1 cellular context compared by ENCODE assay signal in genomic region chr9:23849379-23849778, GRCh38.
TF ChIP-seq lines count a peak whose summit lies in the region.

No MANE protein-coding gene starts in this region.

TF ChIP-seq in HepG2, 621 proteins besides CTCF, POLR2A, EP300 and RAD21 (continued from another document):
- TF ChIP-seq IRF9 (CRISPR knock-in tag; IDR thresholded peaks at IDR 0.05; ENCODE audit: borderline replicate concordance): no peak
- TF ChIP-seq NONO (IDR thresholded peaks at IDR 0.05): no peak
- TF ChIP-seq NONO (CRISPR knock-in tag; conservative IDR thresholded peaks at IDR 0.05): no peak
- TF ChIP-seq TFE3 (CRISPR knock-in tag; IDR thresholded peaks at IDR 0.05): no peak
- no peak for TF ChIP-seq ZNF513 (CRISPR knock-in tag; conservative IDR thresholded peaks at IDR 0.05)
- no peak for TF ChIP-seq SP140L (CRISPR knock-in tag; IDR thresholded peaks at IDR 0.05; ENCODE audit: borderline replicate concordance)
- no peak for TF ChIP-seq RCOR2 (CRISPR knock-in tag; IDR thresholded peaks at IDR 0.05)
- no peak for TF ChIP-seq MTA3 (CRISPR knock-in tag; IDR thresholded peaks at IDR 0.05)
- TF ChIP-seq ZMYM3 (CRISPR knock-in tag; IDR thresholded peaks at IDR 0.05): no peak
- no peak for TF ChIP-seq ZNF770 (CRISPR knock-in tag; IDR thresholded peaks at IDR 0.05)
- no peak for TF ChIP-seq IRX3 (CRISPR knock-in tag; IDR thresholded peaks at IDR 0.05; ENCODE audit: borderline replicate concordance, low read depth)
